13 cellular contexts compared by ENCODE assay signal in the genomic region with DNA sequence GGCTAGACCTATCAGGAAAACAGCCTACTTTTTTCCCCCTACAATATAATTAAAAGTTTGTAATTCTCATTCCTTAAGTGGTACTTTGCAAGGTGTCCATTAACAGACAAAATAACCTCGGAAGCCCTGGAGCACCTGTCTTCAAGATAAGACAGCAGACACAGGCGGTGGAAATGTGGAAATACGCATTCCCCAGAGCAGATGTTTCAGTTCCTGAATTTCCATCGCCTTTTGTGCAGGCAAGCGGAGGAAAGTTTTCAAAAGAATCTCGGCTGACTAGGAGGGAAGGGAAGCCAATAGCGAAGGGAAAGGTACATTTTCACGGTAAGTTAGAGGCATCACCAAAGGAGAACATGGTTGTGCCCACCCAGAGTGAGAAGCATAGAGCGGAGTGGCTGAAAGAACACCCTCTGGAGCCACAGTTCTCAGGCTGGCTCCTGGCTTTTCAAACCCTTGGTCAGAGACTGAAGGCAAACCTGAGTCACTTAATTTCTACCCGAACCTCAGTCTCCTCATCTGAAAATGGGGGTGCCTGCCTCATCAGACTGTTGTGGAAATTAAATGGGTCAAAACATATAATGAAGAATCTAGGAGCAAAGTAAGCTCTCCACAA. TPM values are rescaled to one million over a fixed set of nuclear protein-coding genes. Genes with fewer than 3 reads are reported as not detected.
A peak's percentile ranks its signal among the peaks of the same experiment; 100 is the strongest.
DNase-seq lines count a peak whose midpoint lies in the region; ATAC-seq and TF ChIP-seq lines count a peak whose summit lies in the region.
"Had no signal": no experiment of that assay in that cellular context is flagged by ENCODE, and none has a peak within 500 bp of the region (broad histone marks: within the 10 kb centered on the region; RNA-seq: fewer than 3 reads in every experiment).

No MANE protein-coding gene starts in this region.

- H3K27ac ChIP-seq in OCI-LY1 (ENCODE audit: low read depth, low read length, poor library complexity, severe bottlenecking) (no peak overlapping the region), caudate nucleus (ENCODE audit: low read depth, low read length) (no peak overlapping the region)

- peak overlapping the region; percentile 47 for H3K4me3 Mint-ChIP-seq in activated CD4-positive, alpha-beta T cell treated with anti-CD3 and anti-CD28 coated beads, Interleukin-2, amount 10 ng/mL, durations not matched to agents 24 days and 14 days
- peak overlapping the region; percentile 60 for H3K4me3 Mint-ChIP-seq in central memory CD8-positive, alpha-beta T cell
- H3K4me3 Mint-ChIP-seq in stimulated activated effector memory CD8-positive, alpha-beta T cell treated with anti-CD3 and anti-CD28 coated beads, Interleukin-12 subunit alpha, Interleukin-12 subunit beta, amount 100 ng/mL, for 72 hours, result peak overlapping the region; percentile 16
- H3K4me3 Mint-ChIP-seq: neural crest cell had no signal

- H3K4me3 ChIP-seq in OCI-LY1 (ENCODE audit: low read depth, low read length, poor library complexity, severe bottlenecking), result no peak overlapping the region
- H3K4me3 ChIP-seq: gastroesophageal sphincter had no signal

- peaks cover 15% of the 10 kb centered on the region for H3K4me1 Mint-ChIP-seq in activated CD4-positive, alpha-beta T cell treated with anti-CD3 and anti-CD28 coated beads, Interleukin-2, amount 10 ng/mL, durations not matched to agents 24 days and 14 days
- peaks cover 13% of the 10 kb centered on the region for H3K4me1 Mint-ChIP-seq in central memory CD8-positive, alpha-beta T cell
- peaks cover 14% of the 10 kb centered on the region for H3K4me1 Mint-ChIP-seq in stimulated activated effector memory CD8-positive, alpha-beta T cell treated with anti-CD3 and anti-CD28 coated beads, Interleukin-12 subunit alpha, Interleukin-12 subunit beta, amount 100 ng/mL, for 72 hours

- no peaks in the 10 kb centered on the region for H3K9me2 ChIP-seq in OCI-LY1 (ENCODE audit: low read depth, low read length)

- H3K27me3 Mint-ChIP-seq in activated CD4-positive, alpha-beta T cell treated with anti-CD3 and anti-CD28 coated beads, Interleukin-2, amount 10 ng/mL, durations not matched to agents 24 days and 14 days, result no peaks in the 10 kb centered on the region
- H3K27me3 Mint-ChIP-seq in central memory CD8-positive, alpha-beta T cell, result no peaks in the 10 kb centered on the region

- no peaks in the 10 kb centered on the region for H3F3A ChIP-seq in OCI-LY1 (ENCODE audit: insufficient read depth, low read length)

- H3K27me3 ChIP-seq in OCI-LY1 (ENCODE audit: insufficient read depth, low read length), result no peaks in the 10 kb centered on the region
- H3K27me3 ChIP-seq: gastroesophageal sphincter had no signal

- peaks cover 9% of the 10 kb centered on the region for H3K36me3 Mint-ChIP-seq in activated CD4-positive, alpha-beta T cell treated with anti-CD3 and anti-CD28 coated beads, Interleukin-2, amount 10 ng/mL, durations not matched to agents 24 days and 14 days (ENCODE audit: low read depth)
- H3K36me3 Mint-ChIP-seq in central memory CD8-positive, alpha-beta T cell (ENCODE audit: insufficient read depth), result peaks cover 5% of the 10 kb centered on the region
- no peaks in the 10 kb centered on the region for H3K36me3 Mint-ChIP-seq in stimulated activated effector memory CD8-positive, alpha-beta T cell treated with anti-CD3 and anti-CD28 coated beads, Interleukin-12 subunit alpha, Interleukin-12 subunit beta, amount 100 ng/mL, for 72 hours

- ATAC-seq in central memory CD8-positive, alpha-beta T cell (replicated peaks; ENCODE audit: extremely low read depth, poor library complexity, severe bottlenecking), result no peak
- no peak for ATAC-seq in stimulated activated effector memory CD8-positive, alpha-beta T cell treated with anti-CD3 and anti-CD28 coated beads, Interleukin-12 subunit alpha, Interleukin-12 subunit beta, amount 100 ng/mL, for 72 hours

- no peak overlapping the region for H2AFZ ChIP-seq in OCI-LY1 (ENCODE audit: low read length)

- peaks cover 5% of the 10 kb centered on the region; the same call in 1 of the 2 replicates for H3K36me3 ChIP-seq in OCI-LY1 (ENCODE audit: insufficient read depth, low read length)

- H3K9me3 Mint-ChIP-seq in activated CD4-positive, alpha-beta T cell treated with anti-CD3 and anti-CD28 coated beads, Interleukin-2, amount 10 ng/mL, durations not matched to agents 24 days and 14 days, result peaks cover under 1% of the 10 kb centered on the region
- H3K9me3 Mint-ChIP-seq in central memory CD8-positive, alpha-beta T cell, result no peaks in the 10 kb centered on the region
- H3K9me3 Mint-ChIP-seq in stimulated activated effector memory CD8-positive, alpha-beta T cell treated with anti-CD3 and anti-CD28 coated beads, Interleukin-12 subunit alpha, Interleukin-12 subunit beta, amount 100 ng/mL, for 72 hours, result no peaks in the 10 kb centered on the region
- H3K9me3 Mint-ChIP-seq: neural crest cell had no signal

- H4K20me1 ChIP-seq in OCI-LY1 (ENCODE audit: insufficient read depth, low read length), result no peaks in the 10 kb centered on the region

- H3K27ac Mint-ChIP-seq in activated CD4-positive, alpha-beta T cell treated with anti-CD3 and anti-CD28 coated beads, Interleukin-2, amount 10 ng/mL, durations not matched to agents 24 days and 14 days, result peak overlapping the region; percentile 52
- peak overlapping the region; percentile 82 for H3K27ac Mint-ChIP-seq in central memory CD8-positive, alpha-beta T cell (ENCODE audit: low read depth)
- peak overlapping the region; percentile 92 for H3K27ac Mint-ChIP-seq in stimulated activated effector memory CD8-positive, alpha-beta T cell treated with anti-CD3 and anti-CD28 coated beads, Interleukin-12 subunit alpha, Interleukin-12 subunit beta, amount 100 ng/mL, for 72 hours

- H3K79me2 ChIP-seq in OCI-LY1 (ENCODE audit: insufficient read depth, low read length), result no peaks in the 10 kb centered on the region

- no peak for DNase-seq in activated CD4-positive, alpha-beta T cell treated with anti-CD3 and anti-CD28 coated beads, Interleukin-2, amount 10 ng/mL, durations not matched to agents 24 days and 14 days
- DNase-seq in activated CD4-positive, alpha-beta T cell treated with anti-CD3 and anti-CD28 coated beads, Interleukin-2, amount 50 U/mL, for 4 hours, result no peak
- DNase-seq in central memory CD8-positive, alpha-beta T cell (ENCODE audit: low spot score in 2 of 2), result no peak
- no peak for DNase-seq in stimulated activated effector memory CD8-positive, alpha-beta T cell treated with anti-CD3 and anti-CD28 coated beads, Interleukin-12 subunit alpha, Interleukin-12 subunit beta, amount 100 ng/mL, for 72 hours (ENCODE audit: low spot score in 2 of 2)
- DNase-seq in caudate nucleus (lab: John Stamatoyannopoulos, UW) (no peak), SIG-M5 (lab: John Stamatoyannopoulos, UW) (no peak), occipital lobe (lab: John Stamatoyannopoulos, UW) (no peak)
- DNase-seq: effector memory CD4-positive, alpha-beta T cell; left cardiac atrium; NCI-H526 treated with DMSO at 0.1 percent for 48 hours had no signal

- peaks cover 23% of the 10 kb centered on the region for H3K4me1 ChIP-seq in OCI-LY1 (ENCODE audit: insufficient read depth, low read length, severe bottlenecking)

- no peak overlapping the region; the same call in 1 of the 2 replicates for H3K9ac ChIP-seq in OCI-LY1 (ENCODE audit: low read length)

- H3K9me3 ChIP-seq in OCI-LY1 (ENCODE audit: low read length), result no peaks in the 10 kb centered on the region
- H3K9me3 ChIP-seq: gastroesophageal sphincter had no signal

- peak overlapping the region; percentile 21; the same call in 1 of the 2 replicates for H3K4me2 ChIP-seq in OCI-LY1 (ENCODE audit: low read length)

- no peak; the same call in 1 of the 2 replicates for TF ChIP-seq CTCF in OCI-LY1 (IDR thresholded peaks at IDR 0.05; ENCODE audit: low read length)

- intact Hi-C loops in activated CD4-positive, alpha-beta T cell treated with anti-CD3 and anti-CD28 coated beads, Interleukin-2, amount 10 ng/mL, durations not matched to agents 24 days and 14 days (cut with micrococcal nuclease), result no loop called here

RNA-seq across cellular contexts. Expression of gene CPA1, which starts 13.6 kb away (rescaled TPM):
- not detected in 2 replicates for total RNA-seq in activated CD4-positive, alpha-beta T cell treated with anti-CD3 and anti-CD28 coated beads, Interleukin-2, amount 10 ng/mL, durations not matched to agents 24 days and 14 days
- not detected for total RNA-seq in occipital lobe
- total RNA-seq: neural crest cell had no signal

RNA-seq across cellular contexts. Expression of gene CEP41, which starts 46.9 kb away (rescaled TPM):
- total RNA-seq in activated CD4-positive, alpha-beta T cell treated with anti-CD3 and anti-CD28 coated beads, Interleukin-2, amount 10 ng/mL, durations not matched to agents 24 days and 14 days, result 14.3 and 16.7 TPM in 2 replicates
- 14.2 TPM for total RNA-seq in occipital lobe

RNA-seq across cellular contexts. Expression of gene CPA5, which starts 49.3 kb away (rescaled TPM):
- 0.47 and 0.93 TPM in 2 replicates for total RNA-seq in activated CD4-positive, alpha-beta T cell treated with anti-CD3 and anti-CD28 coated beads, Interleukin-2, amount 10 ng/mL, durations not matched to agents 24 days and 14 days
- not detected for total RNA-seq in occipital lobe
- total RNA-seq: gastroesophageal sphincter, left cardiac atrium, neural crest cell had no signal
